8 cellular contexts compared by ENCODE assay signal in the genomic region with DNA sequence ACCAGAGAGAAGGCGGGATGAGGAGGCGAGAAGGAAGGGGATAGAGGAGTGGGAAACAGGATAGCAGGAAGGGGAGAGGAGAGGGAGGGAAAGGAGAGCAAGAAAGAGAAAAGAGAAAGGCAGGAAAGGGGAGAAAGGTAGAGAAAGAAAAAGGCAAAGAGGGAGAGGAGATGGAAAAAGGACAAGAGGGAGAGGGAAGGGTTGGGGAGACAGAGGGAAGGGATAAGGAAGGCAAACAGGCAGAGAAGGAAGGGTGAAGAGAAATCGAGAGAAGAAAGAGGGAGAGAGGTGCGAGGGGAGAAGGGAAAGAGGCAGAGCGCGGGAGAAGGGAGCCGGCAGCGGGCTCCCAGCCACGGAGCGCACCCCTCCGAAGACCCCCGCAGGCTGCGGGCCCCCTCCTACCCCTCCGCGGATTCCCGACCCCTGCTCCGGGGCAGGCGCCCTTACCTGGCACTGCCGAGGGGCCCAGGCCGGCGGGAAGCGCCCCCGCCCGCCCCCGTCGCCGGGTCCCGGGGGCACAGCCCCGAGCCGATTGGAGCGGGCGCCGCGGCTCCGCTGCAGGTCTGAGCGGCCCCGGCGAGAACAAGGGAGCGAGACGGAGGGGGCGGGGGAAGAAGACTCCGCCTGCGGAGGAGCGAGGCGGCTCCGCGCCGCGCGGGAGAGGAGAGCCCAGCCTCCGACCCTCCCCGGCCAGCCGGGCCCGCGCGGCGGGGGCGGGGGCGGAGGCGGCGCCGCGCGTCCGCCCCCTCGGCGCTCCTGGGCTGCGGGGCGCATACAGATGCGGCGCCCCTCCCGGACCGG. TPM values are rescaled to one million over a fixed set of nuclear protein-coding genes. Genes with fewer than 3 reads are reported as not detected.
DNase-seq lines count a peak whose midpoint lies in the region; ATAC-seq and TF ChIP-seq lines count a peak whose summit lies in the region.

A gene with protein sequence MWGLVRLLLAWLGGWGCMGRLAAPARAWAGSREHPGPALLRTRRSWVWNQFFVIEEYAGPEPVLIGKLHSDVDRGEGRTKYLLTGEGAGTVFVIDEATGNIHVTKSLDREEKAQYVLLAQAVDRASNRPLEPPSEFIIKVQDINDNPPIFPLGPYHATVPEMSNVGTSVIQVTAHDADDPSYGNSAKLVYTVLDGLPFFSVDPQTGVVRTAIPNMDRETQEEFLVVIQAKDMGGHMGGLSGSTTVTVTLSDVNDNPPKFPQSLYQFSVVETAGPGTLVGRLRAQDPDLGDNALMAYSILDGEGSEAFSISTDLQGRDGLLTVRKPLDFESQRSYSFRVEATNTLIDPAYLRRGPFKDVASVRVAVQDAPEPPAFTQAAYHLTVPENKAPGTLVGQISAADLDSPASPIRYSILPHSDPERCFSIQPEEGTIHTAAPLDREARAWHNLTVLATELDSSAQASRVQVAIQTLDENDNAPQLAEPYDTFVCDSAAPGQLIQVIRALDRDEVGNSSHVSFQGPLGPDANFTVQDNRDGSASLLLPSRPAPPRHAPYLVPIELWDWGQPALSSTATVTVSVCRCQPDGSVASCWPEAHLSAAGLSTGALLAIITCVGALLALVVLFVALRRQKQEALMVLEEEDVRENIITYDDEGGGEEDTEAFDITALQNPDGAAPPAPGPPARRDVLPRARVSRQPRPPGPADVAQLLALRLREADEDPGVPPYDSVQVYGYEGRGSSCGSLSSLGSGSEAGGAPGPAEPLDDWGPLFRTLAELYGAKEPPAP (minus strand): TSS at position 565 of the 801 bp plus-strand sequence. CDS start 1,787 bp downstream, outside the sequence.

- peak within 1 kb of the TSS; percentile 90 for H3K27ac ChIP-seq in 22Rv1
- H3K27ac ChIP-seq in neural cell (ENCODE audit: low read length), result peak within 1 kb of the TSS; percentile 61
- peak within 1 kb of the TSS in 2 of 3 donors; percentile 11 to 74 for H3K27ac ChIP-seq in thyroid gland

- no peaks in the 10 kb centered on the region for H3K27me3 ChIP-seq in neural cell (ENCODE audit: insufficient read depth, low read depth, low read length)
- H3K27me3 ChIP-seq in thyroid gland, result no peaks in the 10 kb centered on the region

- H3K4me2 ChIP-seq in neural cell (ENCODE audit: low read length), result peak within 1 kb of the TSS; percentile 89

- intact Hi-C loops in thyroid gland (cut with DNase I), result loop anchor here (2.0 kb wide), 1 partner anchor 70 kb away; no protein-coding TSS in a partner anchor

- peak; percentile 50 for ATAC-seq in GM19372 (IDR thresholded peaks at IDR 0.05; ENCODE audit: low read depth, unreplicated experiment)

- H3K9me2 ChIP-seq in neural cell (ENCODE audit: insufficient read depth, low read length), result no peaks in the 10 kb centered on the region

- DNase-seq in activated T-cell treated with anti-CD3 and anti-CD28 coated beads for 48 hours (ENCODE audit: low read depth) (peak; percentile 66), fibroblast of mammary gland (ENCODE audit: low read depth) (peak; percentile 50), thyroid gland (peak; percentile 79 to 82), foreskin melanocyte (no peak)

- H3K9me3 ChIP-seq in neural cell (ENCODE audit: low read length), result no peaks in the 10 kb centered on the region
- H3K9me3 ChIP-seq in thyroid gland, result no peaks in the 10 kb centered on the region

- WGBS in thyroid gland, 2 donors, result 9 to 10% methylated on average over 18 to 22 of the region's 73 CpGs

- H3K27ac Mint-ChIP-seq in IgD-negative memory B cell, result peak within 1 kb of the TSS; percentile 13 to 92 (median 83)

- TF ChIP-seq EP300 in neural cell (conservative IDR thresholded peaks at IDR 0.05; ENCODE audit: poor library complexity, severe bottlenecking), result no peak

- H3K4me1 ChIP-seq in thyroid gland, result peaks cover 1 to 17% of the 10 kb centered on the region in 2 donors

- peaks cover 5% of the 10 kb centered on the region for H3K36me3 Mint-ChIP-seq in IgD-negative memory B cell

- H3K9me3 Mint-ChIP-seq in IgD-negative memory B cell, result no peaks in the 10 kb centered on the region

- H2AFZ ChIP-seq in neural cell (ENCODE audit: low read depth, low read length), result peak within 1 kb of the TSS; percentile 37

- no peak for TF ChIP-seq RAD21 in neural cell (conservative IDR thresholded peaks at IDR 0.05)

- no peaks in the 10 kb centered on the region for H4K20me1 ChIP-seq in neural cell (ENCODE audit: insufficient read depth)

- H3K4me3 ChIP-seq in fibroblast of mammary gland (ENCODE audit: control insufficient read depth, low read depth, low read length) (peak within 1 kb of the TSS; percentile 50), neural cell (ENCODE audit: low read length) (peak within 1 kb of the TSS; percentile 84), thyroid gland (replicated peaks in 1 of 3) (peak within 1 kb of the TSS in 2 of 3 donors; percentile 53 to 69)

- peak in 1 of 2 donors; percentile 68 for TF ChIP-seq POLR2A in thyroid gland (IDR thresholded peaks at IDR 0.05)

- H3K36me3 ChIP-seq in neural cell (ENCODE audit: insufficient read depth, low read length) (peaks cover under 1% of the 10 kb centered on the region), thyroid gland (peaks cover 29% of the 10 kb centered on the region in 2 donors)

- TF ChIP-seq CTCF in 22Rv1 (IDR thresholded peaks at IDR 0.05) (no peak), fibroblast of mammary gland (conservative IDR thresholded peaks at IDR 0.05; ENCODE audit: control insufficient read depth, insufficient read depth, low read depth, low read length) (no peak), neural cell (IDR thresholded peaks at IDR 0.05; ENCODE audit: poor library complexity, severe bottlenecking) (no peak), thyroid gland (IDR thresholded peaks at IDR 0.05) (no peak)

- H3K4me1 Mint-ChIP-seq in IgD-negative memory B cell, result peaks cover 5 to 13% (median 8%) of the 10 kb centered on the region in 3 donors

- H3K9ac ChIP-seq in neural cell (ENCODE audit: low read length), result peak within 1 kb of the TSS; percentile 80

- peaks cover 6% of the 10 kb centered on the region for H3K79me2 ChIP-seq in neural cell (replicated peaks; ENCODE audit: insufficient read depth, low read length)

- H3K27me3 Mint-ChIP-seq in IgD-negative memory B cell, result peaks cover 5% of the 10 kb centered on the region

- H3F3A ChIP-seq in neural cell (ENCODE audit: insufficient read depth, low read length, poor library complexity, severe bottlenecking), result no peaks in the 10 kb centered on the region

- peak within 1 kb of the TSS; percentile 78 to 96 (median 91) for H3K4me3 Mint-ChIP-seq in IgD-negative memory B cell

TF ChIP-seq in neural cell, 6 proteins besides CTCF, POLR2A, EP300 and RAD21:
- peak; percentile 26 for TF ChIP-seq MXI1 (conservative IDR thresholded peaks at IDR 0.05; ENCODE audit: poor library complexity, severe bottlenecking)
- peak; percentile 51 for TF ChIP-seq TAF1 (IDR thresholded peaks at IDR 0.05; ENCODE audit: low read depth)
- TF ChIP-seq EZH2 (IDR thresholded peaks at IDR 0.05; ENCODE audit: borderline replicate concordance, insufficient read depth, low read length, poor library complexity, severe bottlenecking), result no peak

RNA-seq across cellular contexts. Expression of the gene that starts here (rescaled TPM):
- polyA plus RNA-seq in IgD-negative memory B cell (0.09 TPM), neural cell (31.7 and 37.0 TPM in 2 replicates)
- 28.6 and 37.7 TPM in 2 replicates for polyA minus RNA-seq in neural cell
- total RNA-seq in thyroid gland, result 1 to 10 TPM; 2.9 to 7.8 (median 5.6) TPM

Comparison
In these comparisons a context has a peak if more than half of its experiments do, and no peak if none do; other contexts are left out.
1. RNA of the gene that starts here (polyA plus RNA-seq): 31.7 to 37.0 TPM in neural cell; 0.09 TPM in IgD-negative memory B cell (single experiment); every median in the first group is over 10 times any median in the second.
2. Peak in every context shown above with its lines, with median percentiles within 50 percentile points of each other: H3K27ac ChIP-seq and H3K4me3 ChIP-seq.